In genomic region chr7:7098280-7098818, GRCh38 we compare ENCODE assay signal across 13 cellular contexts.
"Had no signal": no experiment of that assay in that cellular context is flagged by ENCODE, and none has a peak within 500 bp of the region (broad histone marks: within the 10 kb centered on the region; RNA-seq: fewer than 3 reads in every experiment).

No MANE protein-coding gene starts in this region.

- H3K9me3 ChIP-seq: pancreas, thyroid gland had no signal

- H3K36me3 ChIP-seq: brain microvascular endothelial cell, pancreas, thyroid gland had no signal

- H3K36me3 Mint-ChIP-seq: activated naive CD8-positive, alpha-beta T cell treated with anti-CD3 and anti-CD28 coated beads for 36 hours; stimulated activated memory B cell treated with anti-CD40 and anti-IgM and Interleukin-4, amounts not matched to agents 10 μg/mL and 1 μg/mL and 100 μg/mL, for 72 hours had no signal

- H3K27ac ChIP-seq: brain microvascular endothelial cell, pancreas had no signal

- H3K27me3 ChIP-seq: brain microvascular endothelial cell, pancreas, thyroid gland had no signal

- ATAC-seq: activated CD4-positive, CD25-positive, alpha-beta regulatory T cell treated with anti-CD3 and anti-CD28 coated beads, Interleukin-2, amount 50 U/mL, for 24 hours; pancreas; stimulated activated memory B cell treated with anti-CD40 and anti-IgM and Interleukin-4, amounts not matched to agents 10 μg/mL and 1 μg/mL and 100 μg/mL, for 72 hours had no signal

- H3K27me3 Mint-ChIP-seq: activated naive CD8-positive, alpha-beta T cell treated with anti-CD3 and anti-CD28 coated beads for 36 hours had no signal

- H3K27ac Mint-ChIP-seq: activated naive CD8-positive, alpha-beta T cell treated with anti-CD3 and anti-CD28 coated beads for 36 hours; stimulated activated memory B cell treated with anti-CD40 and anti-IgM and Interleukin-4, amounts not matched to agents 10 μg/mL and 1 μg/mL and 100 μg/mL, for 72 hours had no signal

- DNase-seq: activated CD4-positive, alpha-beta T cell treated with anti-CD3 and anti-CD28 coated beads, Interleukin-2, amount 50 U/mL, for 1 hour; activated CD8-positive, alpha-beta memory T cell treated with anti-CD3 and anti-CD28 coated beads for 24 hours; activated naive CD8-positive, alpha-beta T cell treated with anti-CD3 and anti-CD28 coated beads for 36 hours; brain microvascular endothelial cell; effector CD8-positive, alpha-beta T cell; foreskin melanocyte; head of caudate nucleus; pancreas; stimulated activated CD4-positive, alpha-beta T cell treated with anti-CD3 and anti-CD28 coated beads, Interleukin-2, amount 100 ng/mL, for 48 hours; T-helper 9 cell; thyroid gland had no signal

- H3K4me3 Mint-ChIP-seq: activated naive CD8-positive, alpha-beta T cell treated with anti-CD3 and anti-CD28 coated beads for 36 hours; stimulated activated memory B cell treated with anti-CD40 and anti-IgM and Interleukin-4, amounts not matched to agents 10 μg/mL and 1 μg/mL and 100 μg/mL, for 72 hours had no signal

- H3K4me3 ChIP-seq: pancreas, thyroid gland had no signal

- H3K9me3 Mint-ChIP-seq: activated naive CD8-positive, alpha-beta T cell treated with anti-CD3 and anti-CD28 coated beads for 36 hours; stimulated activated memory B cell treated with anti-CD40 and anti-IgM and Interleukin-4, amounts not matched to agents 10 μg/mL and 1 μg/mL and 100 μg/mL, for 72 hours had no signal
